ENCODE assay signal across 12 cellular contexts in the genomic region with DNA sequence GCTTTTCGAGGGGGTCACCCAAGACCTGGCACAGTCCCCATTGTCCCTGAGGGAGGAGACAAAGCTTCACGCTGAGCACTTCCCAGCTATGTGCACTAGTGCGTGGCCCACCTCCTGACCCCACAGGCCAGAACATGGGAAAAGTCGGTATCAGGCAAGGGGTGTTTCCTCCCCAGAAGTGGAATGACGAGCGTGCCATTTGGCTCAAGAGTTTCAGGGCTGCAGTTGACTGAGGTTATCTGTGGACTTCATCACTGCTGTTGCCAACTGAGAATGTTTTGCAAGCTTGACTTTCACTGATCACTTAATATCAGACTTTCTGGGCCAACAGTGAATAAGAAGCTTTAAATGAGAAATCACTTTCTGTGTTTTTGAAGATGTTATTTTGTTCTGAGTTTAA.
"Had no signal": no experiment of that assay in that cellular context is flagged by ENCODE, and none has a peak within 500 bp of the region (broad histone marks: within the 10 kb centered on the region; RNA-seq: fewer than 3 reads in every experiment).

No MANE protein-coding gene starts in this region.

- H3K4me1 Mint-ChIP-seq: activated CD4-positive, alpha-beta T cell treated with anti-CD3 and anti-CD28 coated beads, Interleukin-2, amount 10 ng/mL, durations not matched to agents 24 days and 14 days; activated naive CD4-positive, alpha-beta T cell treated with anti-CD3 and anti-CD28 coated beads, Interleukin-2, amount 50 U/mL, for 24 hours; central memory CD8-positive, alpha-beta T cell had no signal

- DNase-seq: activated CD4-positive, alpha-beta T cell treated with anti-CD3 and anti-CD28 coated beads, Interleukin-2, amount 10 ng/mL, durations not matched to agents 24 days and 14 days; activated effector memory CD4-positive, alpha-beta T cell treated with Interleukin-2 at 50 U/mL for 16 hours; activated T-cell treated with anti-CD3 and anti-CD28 coated beads, Interleukin-2, amount 50 U/mL, for 1 hour; effector memory CD8-positive, alpha-beta T cell; left colon; stimulated activated CD4-positive, alpha-beta T cell treated with anti-CD3 and anti-CD28 coated beads, Interleukin-15, amount 100 ng/mL, for 24 hours; stimulated activated CD4-positive, alpha-beta T cell treated with anti-CD3 and anti-CD28 coated beads, Interleukin-4, amount 100 ng/mL, for 24 hours; T-helper 9 cell had no signal

- H3K27ac Mint-ChIP-seq: activated CD4-positive, alpha-beta T cell treated with anti-CD3 and anti-CD28 coated beads, Interleukin-2, amount 10 ng/mL, durations not matched to agents 24 days and 14 days; activated naive CD4-positive, alpha-beta T cell treated with anti-CD3 and anti-CD28 coated beads, Interleukin-2, amount 50 U/mL, for 24 hours; effector memory CD8-positive, alpha-beta T cell; stimulated activated naive CD8-positive, alpha-beta T cell treated with anti-CD3 and anti-CD28 coated beads, Interleukin-15, Interleukin-2, amounts not matched to agents 100 ng/mL and 50 ng/mL, for 24 hours had no signal

- ATAC-seq: effector memory CD8-positive, alpha-beta T cell; left colon had no signal

- H3K4me3 ChIP-seq: thoracic aorta had no signal

- H3K36me3 ChIP-seq: thoracic aorta had no signal

- H3K4me3 Mint-ChIP-seq: activated CD4-positive, alpha-beta T cell treated with anti-CD3 and anti-CD28 coated beads, Interleukin-2, amount 10 ng/mL, durations not matched to agents 24 days and 14 days; activated naive CD4-positive, alpha-beta T cell treated with anti-CD3 and anti-CD28 coated beads, Interleukin-2, amount 50 U/mL, for 24 hours; central memory CD8-positive, alpha-beta T cell; effector memory CD8-positive, alpha-beta T cell; stimulated activated naive CD8-positive, alpha-beta T cell treated with anti-CD3 and anti-CD28 coated beads, Interleukin-15, Interleukin-2, amounts not matched to agents 100 ng/mL and 50 ng/mL, for 24 hours had no signal

- H3K36me3 Mint-ChIP-seq: activated naive CD4-positive, alpha-beta T cell treated with anti-CD3 and anti-CD28 coated beads, Interleukin-2, amount 50 U/mL, for 24 hours had no signal

- H3K9me3 Mint-ChIP-seq: activated naive CD4-positive, alpha-beta T cell treated with anti-CD3 and anti-CD28 coated beads, Interleukin-2, amount 50 U/mL, for 24 hours had no signal

- H3K27ac ChIP-seq: thoracic aorta had no signal

- H3K9me3 ChIP-seq: thoracic aorta had no signal
